ENCODE assay signal across 26 cellular contexts in the genomic region with DNA sequence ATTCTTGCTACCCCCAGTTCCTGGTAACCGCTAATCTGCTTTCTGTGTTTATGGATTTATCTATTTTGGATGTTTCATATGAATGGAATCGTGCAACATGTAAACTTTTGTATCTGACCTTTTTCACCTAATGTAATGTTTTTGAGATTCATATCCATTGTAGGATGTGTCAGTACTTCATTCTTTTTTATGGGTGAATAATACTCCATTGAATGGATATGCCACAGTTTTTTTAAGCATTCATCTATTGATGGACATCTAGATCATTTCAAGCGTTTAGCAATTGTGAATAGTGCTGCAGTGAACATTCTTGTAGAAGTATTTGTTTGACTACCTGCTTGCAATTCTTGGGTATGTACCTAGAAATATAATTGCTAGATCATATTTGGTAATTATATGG. TPM values are rescaled to one million over a fixed set of nuclear protein-coding genes. Genes with fewer than 3 reads are reported as not detected.
DNase-seq lines count a peak whose midpoint lies in the region; ATAC-seq, FAIRE-seq and TF ChIP-seq lines count a peak whose summit lies in the region.
"Had no signal": no experiment of that assay in that cellular context is flagged by ENCODE, and none has a peak within 500 bp of the region (broad histone marks: within the 10 kb centered on the region; RNA-seq: fewer than 3 reads in every experiment).

No MANE protein-coding gene starts in this region.

- intact Hi-C loops in K562 (cut with micrococcal nuclease) (no loop called here), mammary epithelial cell (cut with micrococcal nuclease) (no loop called here)

- POLR2A ChIA-PET in SK-N-SH (lab: Yijun Ruan, JAX) (no interaction called here), K562 (lab: Yijun Ruan, JAX) (no interaction called here)

- TF ChIP-seq POLR2A in K562 (conservative IDR thresholded peaks at IDR 0.05): no peak

- H3K27ac ChIP-seq in SK-N-SH (ENCODE audit: low read depth in 2 of 2, low read length in 1 of 2): no peak overlapping the region
- H3K27ac ChIP-seq in K562 (ENCODE audit: extremely low read depth, low read depth, low read length): no peak overlapping the region
- H3K27ac ChIP-seq in mammary epithelial cell (ENCODE audit: insufficient read depth, low read depth, low read length): no peak overlapping the region
- H3K27ac ChIP-seq: 22Rv1; A549; BLaER1 treated with 17β-estradiol and CSF1 and Interleukin-3, amounts not matched to agents 10 nM and 100 nM; C4-2B had no signal

- no peaks in the 10 kb centered on the region for H4K20me1 ChIP-seq in SK-N-SH (ENCODE audit: insufficient read depth)
- H4K20me1 ChIP-seq in K562 (replicated peaks; ENCODE audit: control insufficient read depth, insufficient read depth, low read length): no peaks in the 10 kb centered on the region
- H4K20me1 ChIP-seq in mammary epithelial cell (ENCODE audit: insufficient read depth, low read length): no peaks in the 10 kb centered on the region
- H4K20me1 ChIP-seq: BLaER1 treated with 17β-estradiol and CSF1 and Interleukin-3, amounts not matched to agents 10 nM and 100 nM had no signal

- in situ Hi-C loops in K562 (cut with MboI) (no loop called here), mammary epithelial cell (cut with MboI; ENCODE audit: low sequenced_read_pairs in 2 of 2) (no loop called here)

- no peak for FAIRE-seq in K562 (lab: Jason Lieb, UNC)
- FAIRE-seq: A549, GM12878, GM12892, GM18507 had no signal

- BruUV-seq in K562 (replicated peaks; lab: Mats Ljungman, UMichigan): no TSS peak
- no TSS peak for BruUV-seq in mammary epithelial cell (replicated peaks; lab: Mats Ljungman, UMichigan)

- H3F3A ChIP-seq in SK-N-SH (replicated peaks; ENCODE audit: insufficient read depth): no peaks in the 10 kb centered on the region

- H3K27me3 ChIP-seq in SK-N-SH (ENCODE audit: insufficient read depth): no peaks in the 10 kb centered on the region
- no peaks in the 10 kb centered on the region for H3K27me3 ChIP-seq in K562 (ENCODE audit: control insufficient read depth in 2 of 2, insufficient read depth in 2 of 2, low read length in 2 of 2)
- H3K27me3 ChIP-seq in mammary epithelial cell (ENCODE audit: insufficient read depth, low read length): no peaks in the 10 kb centered on the region
- H3K27me3 ChIP-seq: BLaER1 treated with 17β-estradiol and CSF1 and Interleukin-3, amounts not matched to agents 10 nM and 100 nM had no signal

- H3K27ac Mint-ChIP-seq in endothelial cell (ENCODE audit: unreplicated experiment): peak overlapping the region; percentile 20
- H3K27ac Mint-ChIP-seq: B cell; CD4-positive, alpha-beta T cell; CD8-positive, alpha-beta memory T cell had no signal

- DNase-seq in SK-N-SH: no peak
- no peak for DNase-seq in K562 (ENCODE audit: extremely low read depth in 1 of 4, low spot score in 3 of 4)
- no peak for DNase-seq in endothelial cell (ENCODE audit: low spot score)
- DNase-seq in NCI-H2029 (lab: John Stamatoyannopoulos, UW): no peak
- DNase-seq in mammary epithelial cell: no peak
- DNase-seq: AML-193; CD4-positive, alpha-beta T cell; CD8-positive, alpha-beta memory T cell; COR-L47; DMS 273 treated with DMSO at 0.1 percent for 48 hours; DMS153; DMS53; DMS79; DND-41; GDM1 had no signal

- no peaks in the 10 kb centered on the region for H3K79me2 ChIP-seq in SK-N-SH (ENCODE audit: insufficient read depth)
- no peaks in the 10 kb centered on the region for H3K79me2 ChIP-seq in K562 (ENCODE audit: control insufficient read depth, insufficient read depth, low read length)
- H3K79me2 ChIP-seq in mammary epithelial cell (ENCODE audit: insufficient read depth, low read length): no peaks in the 10 kb centered on the region

- H3K9me2 ChIP-seq in SK-N-SH: no peaks in the 10 kb centered on the region

- ATAC-seq in SK-N-SH treated with all-trans-retinoic acid at 6 μM for 48 hours (no peak), K562 (no peak)
- ATAC-seq: A549, GM12878 had no signal

- no peaks in the 10 kb centered on the region for H3K9me3 Mint-ChIP-seq in endothelial cell (ENCODE audit: unreplicated experiment)

- H3K36me3 ChIP-seq in SK-N-SH (replicated peaks in 1 of 2; ENCODE audit: control insufficient read depth in 1 of 2, insufficient read depth in 2 of 2, low read length in 1 of 2) (peaks cover 15 to 25% of the 10 kb centered on the region in 2 experiments), K562 (ENCODE audit: control insufficient read depth, insufficient read depth, low read length) (peaks cover 64% of the 10 kb centered on the region), mammary epithelial cell (ENCODE audit: insufficient read depth, low read length) (peaks cover 10% of the 10 kb centered on the region)

- no peak overlapping the region for H3K4me3 ChIP-seq in SK-N-SH (ENCODE audit: low read depth in 2 of 2, low read length in 1 of 2)
- H3K4me3 ChIP-seq in K562: no peak overlapping the region
- H3K4me3 ChIP-seq in mammary epithelial cell (replicated peaks in 1 of 3; ENCODE audit: insufficient read depth in 1 of 3, low read depth in 2 of 3, low read length in 3 of 3): no peak overlapping the region
- H3K4me3 ChIP-seq: A549; BLaER1 treated with 17β-estradiol and CSF1 and Interleukin-3, amounts not matched to agents 10 nM and 100 nM; GM12878 had no signal

- TF ChIP-seq EP300 in SK-N-SH (IDR thresholded peaks at IDR 0.05; ENCODE audit: borderline replicate concordance in 1 of 2, low read depth in 1 of 2, low read length in 1 of 2) (no peak), K562 (IDR thresholded peaks at IDR 0.05; ENCODE audit: low read length) (no peak)

- TF ChIP-seq RAD21 in SK-N-SH (IDR thresholded peaks at IDR 0.05; ENCODE audit: low read length): no peak
- TF ChIP-seq RAD21 in K562 (CRISPR knock-in tag; conservative IDR thresholded peaks at IDR 0.05 in 1 of 2, IDR thresholded peaks at IDR 0.05 in 1 of 2): no peak

- H3K9me1 ChIP-seq in K562 (ENCODE audit: control insufficient read depth, insufficient read depth, low read length): no peaks in the 10 kb centered on the region

- H3K4me1 ChIP-seq in SK-N-SH (ENCODE audit: control insufficient read depth in 1 of 2, insufficient read depth in 2 of 2, low read depth in 1 of 2, low read length in 1 of 2): no peaks in the 10 kb centered on the region
- no peaks in the 10 kb centered on the region for H3K4me1 ChIP-seq in K562 (replicated peaks in 1 of 2; ENCODE audit: control insufficient read depth in 2 of 2, insufficient read depth in 2 of 2, low read length in 2 of 2)
- no peaks in the 10 kb centered on the region for H3K4me1 ChIP-seq in mammary epithelial cell (ENCODE audit: insufficient read depth, low read length)
- H3K4me1 ChIP-seq: A549 had no signal

- peaks cover 17% of the 10 kb centered on the region for H3K36me3 Mint-ChIP-seq in endothelial cell (ENCODE audit: low read depth, unreplicated experiment)

- no peaks in the 10 kb centered on the region for H3K27me3 Mint-ChIP-seq in endothelial cell (ENCODE audit: unreplicated experiment)
- H3K27me3 Mint-ChIP-seq: B cell; CD4-positive, alpha-beta T cell; CD8-positive, alpha-beta memory T cell had no signal

- CTCF ChIA-PET in SK-N-SH (lab: Yijun Ruan, JAX): no interaction called here
- CTCF ChIA-PET in K562 (lab: Yijun Ruan, JAX; ENCODE audit: low intra/inter-chr PET ratio): no interaction called here
- CTCF ChIA-PET in mammary epithelial cell (lab: Charles Lee; ENCODE audit: low non-redundant PET): no interaction called here

- H3K9ac ChIP-seq in SK-N-SH (no peak overlapping the region), K562 (ENCODE audit: insufficient read depth in 1 of 2, low read depth in 2 of 2, low read length in 2 of 2) (no peak overlapping the region), mammary epithelial cell (ENCODE audit: insufficient read depth, low read length) (no peak overlapping the region)
- H3K9ac ChIP-seq: BLaER1 treated with 17β-estradiol and CSF1 and Interleukin-3, amounts not matched to agents 10 nM and 100 nM had no signal

- H3K4me1 Mint-ChIP-seq in endothelial cell (ENCODE audit: unreplicated experiment): no peaks in the 10 kb centered on the region
- H3K4me1 Mint-ChIP-seq: B cell; CD8-positive, alpha-beta memory T cell had no signal

- no peaks in the 10 kb centered on the region for H3K9me3 ChIP-seq in SK-N-SH
- H3K9me3 ChIP-seq in K562 (replicated peaks; ENCODE audit: control insufficient read depth, insufficient read depth, low read depth, low read length): peaks cover 2% of the 10 kb centered on the region; the same call in 1 of the 2 replicates
- H3K9me3 ChIP-seq in mammary epithelial cell (replicated peaks; ENCODE audit: insufficient read depth, low read length): peaks cover 3% of the 10 kb centered on the region
- H3K9me3 ChIP-seq: A549 had no signal

- H3K4me2 ChIP-seq in SK-N-SH: no peak overlapping the region
- no peak overlapping the region for H3K4me2 ChIP-seq in K562 (ENCODE audit: insufficient read depth, low read length)
- no peak overlapping the region for H3K4me2 ChIP-seq in mammary epithelial cell (ENCODE audit: insufficient read depth, low read depth, low read length)
- H3K4me2 ChIP-seq: A549; BLaER1 treated with 17β-estradiol and CSF1 and Interleukin-3, amounts not matched to agents 10 nM and 100 nM had no signal

- dilution Hi-C loops in mammary epithelial cell (cut with HindIII; ENCODE audit: low sequenced_read_pairs): no loop called here

- H3K4me3 Mint-ChIP-seq in endothelial cell (ENCODE audit: unreplicated experiment): peak overlapping the region; percentile 82
- H3K4me3 Mint-ChIP-seq: B cell; CD4-positive, alpha-beta T cell; CD8-positive, alpha-beta memory T cell had no signal

- H2AFZ ChIP-seq in SK-N-SH (ENCODE audit: low read depth) (no peak overlapping the region), K562 (ENCODE audit: low read depth, low read length) (no peak overlapping the region), mammary epithelial cell (ENCODE audit: low read depth, low read length) (no peak overlapping the region)

- no peak for TF ChIP-seq CTCF in SK-N-SH (IDR thresholded peaks at IDR 0.05)
- no peak for TF ChIP-seq CTCF in K562 (IDR thresholded peaks at IDR 0.05 in 2 of 3, conservative IDR thresholded peaks at IDR 0.05 in 1 of 3; ENCODE audit: insufficient read depth in 2 of 3, low read depth in 1 of 3, low read length in 3 of 3)
- TF ChIP-seq CTCF in endothelial cell (IDR thresholded peaks at IDR 0.05; ENCODE audit: unreplicated experiment): no peak
- TF ChIP-seq CTCF in mammary epithelial cell (conservative IDR thresholded peaks at IDR 0.05 in 1 of 2, IDR thresholded peaks at IDR 0.05 in 1 of 2; ENCODE audit: extremely low read depth in 1 of 2, insufficient read depth in 1 of 2, low read depth in 1 of 2, low read length in 2 of 2): no peak

- 91% methylated on average over 3 of the region's 3 CpGs for WGBS in SK-N-SH (ENCODE audit: low lambda C conversion rate)
- WGBS in K562 (ENCODE audit: insufficient coverage, low coverage, missing lambda C conversion rate): 95% methylated on average over 3 of the region's 3 CpGs
- 94% methylated on average over 3 of the region's 3 CpGs for WGBS in mammary epithelial cell (ENCODE audit: low coverage, missing lambda C conversion rate)

RNA-seq across cellular contexts. Expression of gene KDM1B, which starts 13.0 kb away (rescaled TPM):
- 9.4 and 11.7 TPM in 2 replicates for polyA plus RNA-seq in SK-N-SH (2012; rRNA removed)
- polyA plus RNA-seq in SK-N-SH (2012; cell fraction: cytosol; rRNA removed): 11.9 and 12.8 TPM in 2 replicates
- polyA plus RNA-seq in SK-N-SH (2012; cell fraction: nucleus; rRNA removed): 5.9 and 7.3 TPM in 2 replicates
- 27.5 and 41.4 TPM in 2 replicates for total RNA-seq in K562 (2011; cell fraction: chromatin; rRNA removed; ENCODE audit: low replicate concordance)
- total RNA-seq in K562 (2011; cell fraction: nucleolus; rRNA removed): 13.7 and 14.7 TPM in 2 replicates
- 23.5 and 27.9 TPM in 2 replicates for total RNA-seq in K562 (2011; cell fraction: nucleoplasm; rRNA removed)
- 24.6 and 29.1 TPM in 2 replicates for total RNA-seq in K562 (2014; rRNA removed)
- 35.1 and 36.3 TPM in 2 replicates for total RNA-seq in K562 (2014; rRNA removed; fragmentation: Illumina TruSeq; extraction: Trizol)
- total RNA-seq in K562 (2015; rRNA removed; fragmentation: Illumina TruSeq; extraction: Trizol): 37.5 and 38.7 TPM in 2 replicates
- total RNA-seq in K562 (2021): 43.0 and 47.4 TPM in 2 replicates
- polyA plus RNA-seq in K562 (2011; rRNA removed): 40.5 and 58.9 TPM in 2 replicates
- 32.8 and 37.0 TPM in 2 replicates for polyA plus RNA-seq in K562 (2011; cell fraction: cytosol; rRNA removed)
- 20.4 and 20.6 TPM in 2 replicates for polyA plus RNA-seq in K562 (2011; cell fraction: nucleus; rRNA removed)
- polyA plus RNA-seq in K562 (2012): 40.5 and 40.6 TPM in 2 replicates
- polyA plus RNA-seq in K562 (2014; fragmentation: Illumina TruSeq; extraction: Trizol): 34.9 and 46.1 TPM in 2 replicates
- 1 to 10 TPM; 1.4 to 1.7 TPM for polyA plus RNA-seq in K562 (2014; fragmentation: Nextera tagmentation; extraction: Ambion mirVana)
- polyA plus RNA-seq in K562 (2014; rRNA removed): 29.0 and 33.8 TPM in 2 replicates
- polyA minus RNA-seq in K562 (2011; rRNA and poly(A)+ RNA removed): 92.3 and 93.1 TPM in 2 replicates
- 33.8 and 36.1 TPM in 2 replicates for polyA minus RNA-seq in K562 (2011; cell fraction: cytosol; rRNA and poly(A)+ RNA removed)
- polyA minus RNA-seq in K562 (2011; cell fraction: nucleus; rRNA and poly(A)+ RNA removed): 13.2 and 20.1 TPM in 2 replicates
- 14.9 TPM for total RNA-seq in endothelial cell (ENCODE audit: unreplicated experiment)
- 10 to 100 TPM; 19.5 to 25.1 TPM for total RNA-seq in mammary epithelial cell
- polyA plus RNA-seq in mammary epithelial cell: 14.3 TPM
- polyA minus RNA-seq in mammary epithelial cell: 22.9 TPM

RNA-seq across cellular contexts. Expression of gene TPMT, which starts 13.4 kb away (rescaled TPM):
- polyA plus RNA-seq in SK-N-SH (2012; rRNA removed) (8.1 and 10.9 TPM in 2 replicates), K562 (2011; rRNA removed) (42.7 and 67.4 TPM in 2 replicates), K562 (2014; fragmentation: Illumina TruSeq; extraction: Trizol) (41.6 and 51.6 TPM in 2 replicates), K562 (2014; fragmentation: Nextera tagmentation; extraction: Ambion mirVana) (10 to 100 TPM; 43.8 to 48.0 TPM), K562 (2014; rRNA removed) (35.9 and 42.6 TPM in 2 replicates), mammary epithelial cell (11.4 TPM)
- polyA plus RNA-seq in SK-N-SH (2012; cell fraction: cytosol; rRNA removed): 13.9 and 15.4 TPM in 2 replicates
- 2.9 and 5.2 TPM in 2 replicates for polyA plus RNA-seq in SK-N-SH (2012; cell fraction: nucleus; rRNA removed)
- 8.8 and 14.9 TPM in 2 replicates for total RNA-seq in K562 (2011; cell fraction: chromatin; rRNA removed; ENCODE audit: low replicate concordance)
- 6.3 and 6.7 TPM in 2 replicates for total RNA-seq in K562 (2011; cell fraction: nucleolus; rRNA removed)
- total RNA-seq in K562 (2011; cell fraction: nucleoplasm; rRNA removed): 9.2 and 12.9 TPM in 2 replicates
- total RNA-seq in K562 (2014; rRNA removed) (26.1 and 26.2 TPM in 2 replicates), K562 (2014; rRNA removed; fragmentation: Illumina TruSeq; extraction: Trizol) (48.0 and 52.2 TPM in 2 replicates), K562 (2015; rRNA removed; fragmentation: Illumina TruSeq; extraction: Trizol) (43.7 and 46.5 TPM in 2 replicates), K562 (2021) (24.2 and 24.5 TPM in 2 replicates), endothelial cell (ENCODE audit: unreplicated experiment) (13.7 TPM), mammary epithelial cell (10 to 100 TPM in 1 of 2 donors, 1 to 10 TPM in 1; 7.7 to 15.3 TPM)
- polyA plus RNA-seq in K562 (2011; cell fraction: cytosol; rRNA removed): 20.1 and 30.5 TPM in 2 replicates
- polyA plus RNA-seq in K562 (2011; cell fraction: nucleus; rRNA removed): 5.7 and 9.6 TPM in 2 replicates
- polyA plus RNA-seq in K562 (2012): 36.9 and 50.3 TPM in 2 replicates
- 41.8 and 46.2 TPM in 2 replicates for polyA minus RNA-seq in K562 (2011; rRNA and poly(A)+ RNA removed)
- polyA minus RNA-seq in K562 (2011; cell fraction: cytosol; rRNA and poly(A)+ RNA removed): 7.1 and 14.4 TPM in 2 replicates
- polyA minus RNA-seq in K562 (2011; cell fraction: nucleus; rRNA and poly(A)+ RNA removed): 3.6 and 6.4 TPM in 2 replicates
- 5.2 TPM for polyA minus RNA-seq in mammary epithelial cell

RNA-seq across cellular contexts. Expression of gene NHLRC1, which starts 45.8 kb away (rescaled TPM):
- polyA plus RNA-seq in SK-N-SH (2012; rRNA removed) (0.15 and 0.29 TPM in 2 replicates), K562 (2011; rRNA removed) (not detected in 2 replicates), K562 (2014; fragmentation: Illumina TruSeq; extraction: Trizol) (not detected in 2 replicates), K562 (2014; fragmentation: Nextera tagmentation; extraction: Ambion mirVana) (not detected), K562 (2014; rRNA removed) (not detected in 2 replicates), mammary epithelial cell (1.4 TPM)
- 0.19 and 0.25 TPM in 2 replicates for polyA plus RNA-seq in SK-N-SH (2012; cell fraction: cytosol; rRNA removed)
- polyA plus RNA-seq in SK-N-SH (2012; cell fraction: nucleus; rRNA removed): 0.18 and 0.19 TPM in 2 replicates
- total RNA-seq in K562 (2011; cell fraction: chromatin; rRNA removed; ENCODE audit: low replicate concordance): not detected in 2 replicates
- not detected in 2 replicates for total RNA-seq in K562 (2011; cell fraction: nucleolus; rRNA removed)
- total RNA-seq in K562 (2011; cell fraction: nucleoplasm; rRNA removed): not detected in 2 replicates
- total RNA-seq in K562 (2014; rRNA removed) (not detected in 2 replicates), K562 (2014; rRNA removed; fragmentation: Illumina TruSeq; extraction: Trizol) (not detected in 2 replicates), K562 (2015; rRNA removed; fragmentation: Illumina TruSeq; extraction: Trizol) (not detected in 2 replicates), K562 (2021) (not detected in 2 replicates), endothelial cell (ENCODE audit: unreplicated experiment) (0.64 TPM), mammary epithelial cell (1 to 10 TPM; 2.1 to 3.3 TPM)
- polyA plus RNA-seq in K562 (2011; cell fraction: cytosol; rRNA removed): not detected in 2 replicates
- polyA plus RNA-seq in K562 (2011; cell fraction: nucleus; rRNA removed): not detected in 2 replicates
- polyA plus RNA-seq in K562 (2012): not detected in 2 replicates
- polyA minus RNA-seq in K562 (2011; rRNA and poly(A)+ RNA removed): not detected in 2 replicates
- not detected in 2 replicates for polyA minus RNA-seq in K562 (2011; cell fraction: cytosol; rRNA and poly(A)+ RNA removed)
- polyA minus RNA-seq in K562 (2011; cell fraction: nucleus; rRNA and poly(A)+ RNA removed): not detected in 2 replicates
- 0.21 TPM for polyA minus RNA-seq in mammary epithelial cell
- total RNA-seq: A172, G401 had no signal
